Comparison of ENCODE assay signal across 18 cellular contexts in genomic region chr15:86863226-86863915, GRCh38.
DNase-seq lines count a peak whose midpoint lies in the region; ATAC-seq and TF ChIP-seq lines count a peak whose summit lies in the region.
"Had no signal": no experiment of that assay in that cellular context is flagged by ENCODE, and none has a peak within 500 bp of the region (broad histone marks: within the 10 kb centered on the region; RNA-seq: fewer than 3 reads in every experiment).

No MANE protein-coding gene starts in this region.

- DNase-seq in H4 (ENCODE audit: low spot score) (peak; percentile 34), SJCRH30 (peak; percentile 61 to 72), fibroblast of peridontal ligament (ENCODE audit: extremely low read depth) (peak; percentile 7), psoas muscle (peak; percentile 48 to 73), mesenteric fat pad (ENCODE audit: low spot score) (no peak), T-helper 1 cell (no peak)
- DNase-seq: CD4-positive, CD25-positive, alpha-beta regulatory T cell; GDM1; hippocampal formation; left ventricle myocardium inferior; naive thymus-derived CD8-positive, alpha-beta T cell; NCI-H1048; NCI-H446; stimulated activated CD4-positive, alpha-beta T cell treated with anti-CD3 and anti-CD28 coated beads, Interleukin-2, amount 100 ng/mL, for 48 hours had no signal

- no peak for TF ChIP-seq CTCF in psoas muscle (IDR thresholded peaks at IDR 0.05)

- H3K27ac ChIP-seq in SJCRH30 = peak overlapping the region; percentile 38
- H3K27ac ChIP-seq in psoas muscle = peak overlapping the region; percentile 82
- H3K27ac ChIP-seq: left ventricle myocardium inferior, tibial nerve had no signal

- ATAC-seq in psoas muscle (peak; percentile 96 to 99 (median 98)), HG03095 (IDR thresholded peaks at IDR 0.05; ENCODE audit: unreplicated experiment) (no peak), GM21526 (IDR thresholded peaks at IDR 0.05; ENCODE audit: low FRiP score, unreplicated experiment) (no peak)
- ATAC-seq: activated CD4-positive, CD25-positive, alpha-beta regulatory T cell treated with anti-CD3 and anti-CD28 coated beads, Interleukin-2, amount 50 U/mL, for 24 hours; naive thymus-derived CD8-positive, alpha-beta T cell had no signal

- H3K4me1 ChIP-seq in SJCRH30 = peaks cover 9% of the 10 kb centered on the region
- H3K4me1 ChIP-seq in psoas muscle = peaks cover 16% of the 10 kb centered on the region
- H3K4me1 ChIP-seq: left ventricle myocardium inferior, tibial nerve had no signal

- H3K36me3 ChIP-seq in SJCRH30 = no peaks in the 10 kb centered on the region
- no peaks in the 10 kb centered on the region for H3K36me3 ChIP-seq in psoas muscle (ENCODE audit: insufficient read depth in 1 of 2, low read depth in 1 of 2)
- H3K36me3 ChIP-seq: left ventricle myocardium inferior, tibial nerve had no signal

- H3K4me3 ChIP-seq in SJCRH30 (no peak overlapping the region), psoas muscle (no peak overlapping the region)
- H3K4me3 ChIP-seq: left ventricle myocardium inferior, tibial nerve had no signal

- H3K9me3 ChIP-seq in SJCRH30 (replicated peaks) = no peaks in the 10 kb centered on the region
- no peaks in the 10 kb centered on the region for H3K9me3 ChIP-seq in psoas muscle
- H3K9me3 ChIP-seq: left ventricle myocardium inferior, tibial nerve had no signal

- intact Hi-C loops in psoas muscle (cut with DNase I) = no loop called here

- WGBS in psoas muscle, 3 donors = 37 to 52% (median 48%) methylated on average over 4 of the region's 4 CpGs

- no peaks in the 10 kb centered on the region for H3K27me3 ChIP-seq in SJCRH30
- no peaks in the 10 kb centered on the region for H3K27me3 ChIP-seq in psoas muscle (ENCODE audit: insufficient read depth in 3 of 3, low read length in 2 of 3)
- H3K27me3 ChIP-seq: tibial nerve had no signal

Comparison
In these comparisons a context has a peak if more than half of its experiments do, and no peak if none do; other contexts are left out.
1. DNase-seq: peak in H4 (single experiment), SJCRH30 (2 of 2), fibroblast of peridontal ligament (single experiment) and psoas muscle (2 of 2); none in mesenteric fat pad (single experiment) and T-helper 1 cell (0 of 5).
2. ATAC-seq: peak in psoas muscle (4 of 4); none in HG03095 (single experiment) and GM21526 (single experiment).